Comparison of ENCODE assay signal across 12 cellular contexts in genomic region chr1:50829010-50829958, GRCh38.
DNase-seq lines count a peak whose midpoint lies in the region; ATAC-seq and TF ChIP-seq lines count a peak whose summit lies in the region.
"Had no signal": no experiment of that assay in that cellular context is flagged by ENCODE, and none has a peak within 500 bp of the region (broad histone marks: within the 10 kb centered on the region; RNA-seq: fewer than 3 reads in every experiment).

No MANE protein-coding gene starts in this region.

- H3K4me1 ChIP-seq in HEK293 (ENCODE audit: control insufficient read depth, insufficient read depth, low read length) (no peaks in the 10 kb centered on the region), right cardiac atrium (ENCODE audit: control insufficient read depth, insufficient read depth, low read length) (no peaks in the 10 kb centered on the region)

- in situ Hi-C loops in astrocyte of the spinal cord (cut with HindIII; ENCODE audit: low sequenced_read_pairs) = no loop called here

- no peak for TF ChIP-seq CTCF in HEK293 (tag by site-specific recombination; IDR thresholded peaks at IDR 0.05)
- no peak for TF ChIP-seq CTCF in astrocyte of the spinal cord (IDR thresholded peaks at IDR 0.05; ENCODE audit: low read depth, low read length)

- H3K4me3 Mint-ChIP-seq in activated naive CD8-positive, alpha-beta T cell treated with anti-CD3 and anti-CD28 coated beads for 36 hours = no peak overlapping the region
- H3K4me3 Mint-ChIP-seq: B cell had no signal

- DNase-seq in COR-L47 (lab: John Stamatoyannopoulos, UW) (peak; percentile 2), astrocyte of the spinal cord (ENCODE audit: low read depth, low spot score) (peak; percentile 16), right cardiac atrium (no peak), NCI-H526 (lab: John Stamatoyannopoulos, UW) (no peak), C1 segment of cervical spinal cord (lab: John Stamatoyannopoulos, UW) (no peak)
- no peak for DNase-seq in activated naive CD8-positive, alpha-beta T cell treated with anti-CD3 and anti-CD28 coated beads for 36 hours
- DNase-seq in activated naive CD4-positive, alpha-beta T cell (lab: John Stamatoyannopoulos, UW) = no peak
- DNase-seq: kidney, NCI-H187, OCI-M1 had no signal

- CTCF ChIA-PET in HEK293 (lab: Yijun Ruan, JAX) = interaction anchor here (0.7 kb wide), 2 partner anchors 101 to 219 kb away, joined by 3 read pairs; no protein-coding TSS in a partner anchor

- H3K27ac ChIP-seq in HEK293 (ENCODE audit: extremely low read depth, low read depth, low read length) (no peak overlapping the region), right cardiac atrium (ENCODE audit: low read length) (no peak overlapping the region)

- H3K4me1 Mint-ChIP-seq in activated naive CD8-positive, alpha-beta T cell treated with anti-CD3 and anti-CD28 coated beads for 36 hours = peaks cover 4% of the 10 kb centered on the region
- H3K4me1 Mint-ChIP-seq: B cell had no signal

- H3K36me3 Mint-ChIP-seq in activated naive CD8-positive, alpha-beta T cell treated with anti-CD3 and anti-CD28 coated beads for 36 hours = peaks cover 41% of the 10 kb centered on the region

- no peak overlapping the region for H3K27ac Mint-ChIP-seq in activated naive CD8-positive, alpha-beta T cell treated with anti-CD3 and anti-CD28 coated beads for 36 hours
- H3K27ac Mint-ChIP-seq: B cell had no signal

- no peaks in the 10 kb centered on the region for H3K27me3 ChIP-seq in right cardiac atrium (ENCODE audit: control insufficient read depth, insufficient read depth)

- H3K9me3 ChIP-seq in HEK293 (ENCODE audit: control insufficient read depth, insufficient read depth, low read depth, low read length) = no peaks in the 10 kb centered on the region
- no peaks in the 10 kb centered on the region for H3K9me3 ChIP-seq in right cardiac atrium (ENCODE audit: control insufficient read depth, low read length)

- no peak overlapping the region for H3K4me3 ChIP-seq in HEK293 (ENCODE audit: low read depth, low read length)
- H3K4me3 ChIP-seq in astrocyte of the spinal cord (ENCODE audit: low read depth, low read length) = no peak overlapping the region
- H3K4me3 ChIP-seq in right cardiac atrium (ENCODE audit: low read length) = no peak overlapping the region

- POLR2A ChIA-PET in HEK293 (lab: Yijun Ruan, JAX) = no interaction called here

- peak; percentile 81 to 87 for ATAC-seq in right cardiac atrium

- no peaks in the 10 kb centered on the region for H3K27me3 Mint-ChIP-seq in activated naive CD8-positive, alpha-beta T cell treated with anti-CD3 and anti-CD28 coated beads for 36 hours
- H3K27me3 Mint-ChIP-seq: B cell had no signal

- intact Hi-C loops in right cardiac atrium (cut with DNase I) = no loop called here

- no peaks in the 10 kb centered on the region for H3K36me3 ChIP-seq in HEK293 (ENCODE audit: control insufficient read depth in 2 of 2, insufficient read depth in 1 of 2, low read length in 2 of 2)

- H3K9me3 Mint-ChIP-seq in activated naive CD8-positive, alpha-beta T cell treated with anti-CD3 and anti-CD28 coated beads for 36 hours = peaks cover 11% of the 10 kb centered on the region

- 16% methylated on average over 1 of the region's 1 CpG for WGBS in right cardiac atrium

TF ChIP-seq in HEK293, 187 proteins besides CTCF, POLR2A, EP300 and RAD21:
- peak; percentile 88 for TF ChIP-seq GLIS1 (tag by site-specific recombination; IDR thresholded peaks at IDR 0.05)
- no peak for TF ChIP-seq TRIM28 (IDR thresholded peaks at IDR 0.05; ENCODE audit: borderline replicate concordance, low read length)
- TF ChIP-seq MYNN (tag by site-specific recombination; IDR thresholded peaks at IDR 0.05; ENCODE audit: borderline replicate concordance) = no peak
- TF ChIP-seq GLI4 (tag by site-specific recombination; IDR thresholded peaks at IDR 0.05) = no peak
- TF ChIP-seq IKZF3 (tag by site-specific recombination; IDR thresholded peaks at IDR 0.05) = no peak
- no peak for TF ChIP-seq BCL11A (tag by site-specific recombination; IDR thresholded peaks at IDR 0.05; ENCODE audit: low read depth)
- no peak for TF ChIP-seq ZNF223 (tag by site-specific recombination; IDR thresholded peaks at IDR 0.05)
- no peak for TF ChIP-seq ZBTB17 (tag by site-specific recombination; IDR thresholded peaks at IDR 0.05)
- no peak for TF ChIP-seq ZNF423 (tag by site-specific recombination; IDR thresholded peaks at IDR 0.05)
- TF ChIP-seq ZNF510 (tag by site-specific recombination; IDR thresholded peaks at IDR 0.05; ENCODE audit: insufficient replicate concordance) = no peak
- no peak for TF ChIP-seq ZNF449 (tag by site-specific recombination; IDR thresholded peaks at IDR 0.05)
- TF ChIP-seq KLF16 (tag by site-specific recombination; IDR thresholded peaks at IDR 0.05) = no peak
- TF ChIP-seq ZNF18 (tag by site-specific recombination; IDR thresholded peaks at IDR 0.05) = no peak
- TF ChIP-seq ZNF398 (tag by site-specific recombination; IDR thresholded peaks at IDR 0.05) = no peak
- TF ChIP-seq ZNF843 (tag by site-specific recombination; IDR thresholded peaks at IDR 0.05) = no peak
- no peak for TF ChIP-seq ZNF600 (tag by site-specific recombination; IDR thresholded peaks at IDR 0.05)
- no peak for TF ChIP-seq PRDM10 (tag by site-specific recombination; IDR thresholded peaks at IDR 0.05)
- TF ChIP-seq SP7 (tag by site-specific recombination; IDR thresholded peaks at IDR 0.05) = 0 out of 2 replicates have a peak, but pooled peaks have one; percentile 21

Comparison
In these comparisons a context has a peak if more than half of its experiments do, and no peak if none do; other contexts are left out.
1. DNase-seq: peak in COR-L47 (single experiment) and astrocyte of the spinal cord (single experiment); none in right cardiac atrium (0 of 3), activated naive CD8-positive, alpha-beta T cell treated with anti-CD3 and anti-CD28 coated beads for 36 hours (single experiment), NCI-H526 (0 of 2), activated naive CD4-positive, alpha-beta T cell (0 of 4) and C1 segment of cervical spinal cord (0 of 14).